12 cellular contexts compared by ENCODE assay signal in the genomic region with DNA sequence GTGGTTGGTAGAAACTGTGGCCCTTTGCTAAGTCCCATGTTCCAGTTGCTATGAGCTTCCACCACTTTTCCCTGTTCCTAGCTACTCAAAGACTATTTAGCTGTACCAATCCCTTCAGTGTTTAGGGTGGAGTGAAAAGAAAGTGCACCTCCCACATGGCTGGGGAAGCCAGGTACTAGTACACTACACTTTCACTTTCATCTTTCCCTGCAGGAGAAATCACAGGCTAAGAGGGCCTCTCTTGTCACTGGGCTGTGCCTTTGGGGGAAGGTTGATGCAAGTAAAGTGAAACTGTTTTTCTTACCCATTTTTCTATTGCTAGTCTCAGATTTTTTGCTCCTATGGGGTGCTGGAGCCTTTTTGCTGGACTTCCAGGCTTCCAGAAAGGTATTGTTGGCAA. TPM values are rescaled to one million over a fixed set of nuclear protein-coding genes. Genes with fewer than 3 reads are reported as not detected.
A peak's percentile ranks its signal among the peaks of the same experiment; 100 is the strongest.
DNase-seq lines count a peak whose midpoint lies in the region; ATAC-seq and TF ChIP-seq lines count a peak whose summit lies in the region.
"Had no signal": no experiment of that assay in that cellular context is flagged by ENCODE, and none has a peak within 500 bp of the region (broad histone marks: within the 10 kb centered on the region; RNA-seq: fewer than 3 reads in every experiment).

No MANE protein-coding gene starts in this region.

- no peak overlapping the region for H3K4me3 Mint-ChIP-seq in activated naive CD8-positive, alpha-beta T cell treated with anti-CD3 and anti-CD28 coated beads, Interleukin-2, amount 50 U/mL, for 24 hours

- H3K36me3 ChIP-seq in right lobe of liver, result no peaks in the 10 kb centered on the region

- H3K9me3 Mint-ChIP-seq in activated naive CD8-positive, alpha-beta T cell treated with anti-CD3 and anti-CD28 coated beads, Interleukin-2, amount 50 U/mL, for 24 hours, result peaks cover 30% of the 10 kb centered on the region

- DNase-seq in GM12865 (ENCODE audit: low read depth) (peak; percentile 38), HPDE6-E6E7 (ENCODE audit: extremely low spot score) (peak; percentile 19), right lobe of liver (no peak), NCI-H1092 treated with DMSO at 0.1 percent for 48 hours (lab: John Stamatoyannopoulos, UW) (no peak)
- DNase-seq in activated naive CD8-positive, alpha-beta T cell treated with anti-CD3 and anti-CD28 coated beads, Interleukin-2, amount 50 U/mL, for 24 hours, result no peak
- DNase-seq: aorta, Caco-2, NCI-H446 had no signal

- H3K4me3 ChIP-seq in GM12865 (ENCODE audit: low read depth, low read length) (no peak overlapping the region), right lobe of liver (no peak overlapping the region)
- H3K4me3 ChIP-seq: K562, SK-N-MC had no signal

- no peaks in the 10 kb centered on the region for H3K9me3 ChIP-seq in right lobe of liver
- H3K9me3 ChIP-seq: Caco-2 had no signal

- no peak overlapping the region for H3K27ac Mint-ChIP-seq in activated naive CD8-positive, alpha-beta T cell treated with anti-CD3 and anti-CD28 coated beads, Interleukin-2, amount 50 U/mL, for 24 hours

- H3K36me3 Mint-ChIP-seq in activated naive CD8-positive, alpha-beta T cell treated with anti-CD3 and anti-CD28 coated beads, Interleukin-2, amount 50 U/mL, for 24 hours (ENCODE audit: low read depth), result peaks cover 14% of the 10 kb centered on the region

- intact Hi-C loops in right lobe of liver (cut with DNase I), result no loop called here

- no peak for TF ChIP-seq CTCF in GM12865 (IDR thresholded peaks at IDR 0.05; ENCODE audit: insufficient read depth, low read depth, low read length, missing control alignments)
- TF ChIP-seq CTCF in right lobe of liver (IDR thresholded peaks at IDR 0.05), result no peak

- no peaks in the 10 kb centered on the region for H3K27me3 ChIP-seq in right lobe of liver

- H3K27me3 Mint-ChIP-seq in activated naive CD8-positive, alpha-beta T cell treated with anti-CD3 and anti-CD28 coated beads, Interleukin-2, amount 50 U/mL, for 24 hours, result no peaks in the 10 kb centered on the region

- no peaks in the 10 kb centered on the region for H3K4me1 ChIP-seq in right lobe of liver
- H3K4me1 ChIP-seq: Caco-2 had no signal

- no peak overlapping the region for H3K27ac ChIP-seq in right lobe of liver
- H3K27ac ChIP-seq: SK-N-MC had no signal

- H3K4me1 Mint-ChIP-seq in activated naive CD8-positive, alpha-beta T cell treated with anti-CD3 and anti-CD28 coated beads, Interleukin-2, amount 50 U/mL, for 24 hours, result peaks cover 37% of the 10 kb centered on the region

- peak; percentile 48 for ATAC-seq in activated naive CD8-positive, alpha-beta T cell treated with anti-CD3 and anti-CD28 coated beads, Interleukin-2, amount 50 U/mL, for 24 hours
- ATAC-seq in right lobe of liver (peak; percentile 85 to 98 (median 90)), GM21381 (IDR thresholded peaks at IDR 0.05; ENCODE audit: unreplicated experiment) (no peak), HG03571 (IDR thresholded peaks at IDR 0.05; ENCODE audit: unreplicated experiment) (no peak)
- ATAC-seq: K562 had no signal

- no peak for TF ChIP-seq POLR2A in right lobe of liver (IDR thresholded peaks at IDR 0.05)

RNA-seq across cellular contexts. Expression of gene CKS2, which starts 33.5 kb away (rescaled TPM):
- total RNA-seq in right lobe of liver, result 10 to 100 TPM in 3 of 6 experiments, 1 to 10 TPM in 3; 4.4 to 27.2 (median 9.1) TPM

RNA-seq across cellular contexts. Expression of gene SECISBP2, which starts 40.8 kb away (rescaled TPM):
- total RNA-seq in right lobe of liver, result 10 to 100 TPM; 17.3 to 34.2 (median 26.5) TPM

Comparison
In these comparisons a context has a peak if more than half of its experiments do, and no peak if none do; other contexts are left out.
1. DNase-seq: peak in GM12865 (single experiment) and HPDE6-E6E7 (single experiment); none in activated naive CD8-positive, alpha-beta T cell treated with anti-CD3 and anti-CD28 coated beads, Interleukin-2, amount 50 U/mL, for 24 hours (single experiment), right lobe of liver (0 of 3) and NCI-H1092 treated with DMSO at 0.1 percent for 48 hours (single experiment).
2. ATAC-seq: peak in activated naive CD8-positive, alpha-beta T cell treated with anti-CD3 and anti-CD28 coated beads, Interleukin-2, amount 50 U/mL, for 24 hours (single experiment) and right lobe of liver (4 of 4); none in GM21381 (single experiment) and HG03571 (single experiment).